Comparison of ENCODE assay signal across 8 cellular contexts in genomic region chr1:28246427-28246832, GRCh38. TPM values are rescaled to one million over a fixed set of nuclear protein-coding genes. Genes with fewer than 3 reads are reported as not detected.
DNase-seq lines count a peak whose midpoint lies in the region; ATAC-seq and TF ChIP-seq lines count a peak whose summit lies in the region.

No MANE protein-coding gene starts in this region.

- H3K9me3 ChIP-seq in MM.1S (replicated peaks; ENCODE audit: insufficient read depth, low read length), result no peaks in the 10 kb centered on the region
- no peaks in the 10 kb centered on the region for H3K9me3 ChIP-seq in upper lobe of right lung

- no peak overlapping the region for H2AFZ ChIP-seq in MM.1S (ENCODE audit: low read length)

- no peaks in the 10 kb centered on the region for H3K79me2 ChIP-seq in MM.1S (ENCODE audit: low read length)

- H3K9ac ChIP-seq in MM.1S (ENCODE audit: low read length), result peak overlapping the region; percentile 87

- in situ Hi-C loops in astrocyte of the cerebellum (cut with HindIII; ENCODE audit: low sequenced_read_pairs), result no loop called here

- peaks cover 46% of the 10 kb centered on the region for H3K4me1 ChIP-seq in MM.1S (ENCODE audit: low read length)
- peaks cover 36% of the 10 kb centered on the region for H3K4me1 ChIP-seq in upper lobe of right lung

- DNase-seq in activated CD4-positive, CD25-positive, alpha-beta regulatory T cell treated with anti-CD3 and anti-CD28 coated beads, Interleukin-2, amount 50 U/mL, for 16 hours (ENCODE audit: low read depth, low spot score), result peak; percentile 21
- no peak for DNase-seq in activated CD4-positive, CD25-positive, alpha-beta regulatory T cell treated with anti-CD3 and anti-CD28 coated beads, Interleukin-2, amount 50 U/mL, for 72 hours
- DNase-seq in MM.1S (peak; percentile 76), astrocyte of the cerebellum (ENCODE audit: low read depth) (no peak), lower leg skin (ENCODE audit: low spot score in 2 of 2) (no peak), upper lobe of right lung (no peak)

- H3K4me3 ChIP-seq in MM.1S (ENCODE audit: low read length) (peak overlapping the region; percentile 56), astrocyte of the cerebellum (ENCODE audit: low read depth, low read length) (peak overlapping the region; percentile 50), lower leg skin (ENCODE audit: low read depth, poor library complexity, severe bottlenecking) (peak overlapping the region; percentile 59), upper lobe of right lung (peak overlapping the region; percentile 58)

- intact Hi-C loops in lower leg skin (cut with DNase I; ENCODE audit: low total_unique reads) (no loop called here), upper lobe of right lung (cut with DNase I) (no loop called here)

- ATAC-seq in upper lobe of right lung (no peak), GM19463 (IDR thresholded peaks at IDR 0.05; ENCODE audit: unreplicated experiment) (no peak), GM21390 (IDR thresholded peaks at IDR 0.05; ENCODE audit: unreplicated experiment) (no peak)

- TF ChIP-seq CTCF in MM.1S (IDR thresholded peaks at IDR 0.05; ENCODE audit: low read length) (no peak), astrocyte of the cerebellum (IDR thresholded peaks at IDR 0.05; ENCODE audit: low read depth, low read length, missing control alignments) (no peak), lower leg skin (IDR thresholded peaks at IDR 0.05) (no peak), upper lobe of right lung (IDR thresholded peaks at IDR 0.05) (no peak)

- H3K27me3 ChIP-seq in MM.1S (replicated peaks; ENCODE audit: insufficient read depth, low read length), result no peaks in the 10 kb centered on the region
- no peaks in the 10 kb centered on the region for H3K27me3 ChIP-seq in upper lobe of right lung

- H3K36me3 ChIP-seq in MM.1S (replicated peaks; ENCODE audit: insufficient read depth, low read length), result no peaks in the 10 kb centered on the region
- no peaks in the 10 kb centered on the region for H3K36me3 ChIP-seq in upper lobe of right lung

- H3F3A ChIP-seq in MM.1S (ENCODE audit: insufficient read depth, low read length), result peaks cover 61% of the 10 kb centered on the region

- TF ChIP-seq POLR2A in lower leg skin (IDR thresholded peaks at IDR 0.05), result no peak

- H4K20me1 ChIP-seq in MM.1S (ENCODE audit: insufficient read depth, low read length), result no peaks in the 10 kb centered on the region

- H3K27ac ChIP-seq in MM.1S (ENCODE audit: low read length) (peak overlapping the region; percentile 89), upper lobe of right lung (peak overlapping the region; percentile 81)

- H3K9me2 ChIP-seq in MM.1S (replicated peaks; ENCODE audit: insufficient read depth, low read length), result no peaks in the 10 kb centered on the region

- H3K4me2 ChIP-seq in MM.1S (ENCODE audit: low read depth, low read length), result peak overlapping the region; percentile 56

- WGBS in lower leg skin, 2 donors, result 3 to 26% methylated on average over 11 of the region's 11 CpGs

RNA-seq across cellular contexts. Expression of gene ATP5IF1, which starts 10.5 kb away (rescaled TPM):
- 100 to 1,000 TPM; 125 to 326 (median 247) TPM for total RNA-seq in lower leg skin
- 87.2 TPM for total RNA-seq in upper lobe of right lung

RNA-seq across cellular contexts. Expression of gene SESN2, which starts 12.9 kb away (rescaled TPM):
- 10 to 100 TPM in 2 of 4 donors, 1 to 10 TPM in 2; 8.2 to 13.6 (median 11.1) TPM for total RNA-seq in lower leg skin
- 15.6 TPM for total RNA-seq in upper lobe of right lung

RNA-seq across cellular contexts. Expression of gene DNAJC8, which starts 13.6 kb away (rescaled TPM):
- total RNA-seq in lower leg skin (10 to 100 TPM; 33.5 to 40.4 (median 35.3) TPM), upper lobe of right lung (65.4 TPM)

Comparison
In these comparisons a context has a peak if more than half of its experiments do, and no peak if none do; other contexts are left out.
1. DNase-seq: peak in activated CD4-positive, CD25-positive, alpha-beta regulatory T cell treated with anti-CD3 and anti-CD28 coated beads, Interleukin-2, amount 50 U/mL, for 16 hours (single experiment) and MM.1S (single experiment); none in activated CD4-positive, CD25-positive, alpha-beta regulatory T cell treated with anti-CD3 and anti-CD28 coated beads, Interleukin-2, amount 50 U/mL, for 72 hours (single experiment), astrocyte of the cerebellum (single experiment), lower leg skin (0 of 2) and upper lobe of right lung (single experiment).
2. Peak in every context shown above with its lines, with median percentiles within 50 percentile points of each other: H3K4me3 ChIP-seq.